In genomic region chr12:50102186-50102585, GRCh38 we compare ENCODE assay signal across 18 cellular contexts. TPM values are rescaled to one million over a fixed set of nuclear protein-coding genes. Genes with fewer than 3 reads are reported as not detected.
A peak's percentile ranks its signal among the peaks of the same experiment; 100 is the strongest.
DNase-seq lines count a peak whose midpoint lies in the region; ATAC-seq, FAIRE-seq and TF ChIP-seq lines count a peak whose summit lies in the region.
"Had no signal": no experiment of that assay in that cellular context is flagged by ENCODE, and none has a peak within 500 bp of the region (broad histone marks: within the 10 kb centered on the region; RNA-seq: fewer than 3 reads in every experiment).

No MANE protein-coding gene starts in this region.

- FAIRE-seq in GM12878 (lab: Jason Lieb, UNC) = no peak
- FAIRE-seq: RCC 7860 had no signal

- SMC1A ChIA-PET in GM12878 (lab: Charles Lee; ENCODE audit: uncharacterized antibody, unreplicated experiment) = interaction anchor here (0.8 to 1.5 kb wide), 4 partner anchors 8 to 15 kb away, joined by 3 to 8 read pairs (median 5); partner anchors contain the start of gene COX14

- peak overlapping the region; percentile 61 for H3K27ac ChIP-seq in Karpas-422 (ENCODE audit: low read length)
- no peak overlapping the region for H3K27ac ChIP-seq in GM12878 (ENCODE audit: control insufficient read depth, insufficient read depth)
- no peak overlapping the region for H3K27ac ChIP-seq in brain microvascular endothelial cell
- H3K27ac ChIP-seq: WERI-Rb-1 had no signal

- DNase-seq in Karpas-422 (no peak), GM12878 (ENCODE audit: low read depth, low spot score) (no peak), left lobe of liver (ENCODE audit: low spot score) (no peak), putamen (ENCODE audit: low spot score) (peak; percentile 81), NCI-H345 (lab: John Stamatoyannopoulos, UW) (no peak), brain microvascular endothelial cell (no peak)
- DNase-seq in activated CD4-positive, CD25-positive, alpha-beta regulatory T cell (lab: John Stamatoyannopoulos, UW) = no peak
- DNase-seq: activated naive CD8-positive, alpha-beta T cell treated with anti-CD3 and anti-CD28 coated beads for 36 hours; NCI-H2081 treated with DMSO at 0.1 percent for 48 hours; NCI-H446 treated with DMSO at 0.1 percent for 48 hours; stimulated activated CD4-positive, alpha-beta T cell treated with anti-CD3 and anti-CD28 coated beads, Interleukin-15, amount 100 ng/mL, for 24 hours had no signal

- peaks cover 8% of the 10 kb centered on the region; the same call in 1 of the 2 replicates for H3K36me3 ChIP-seq in Karpas-422 (ENCODE audit: insufficient read depth, low read length)
- H3K36me3 ChIP-seq in GM12878 (ENCODE audit: control insufficient read depth in 2 of 2, insufficient read depth in 2 of 2, low read length in 1 of 2) = peaks cover 15 to 16% of the 10 kb centered on the region in 2 experiments
- peaks cover 28% of the 10 kb centered on the region for H3K36me3 ChIP-seq in brain microvascular endothelial cell (replicated peaks)

- H3K9me3 ChIP-seq in Karpas-422 (ENCODE audit: low read length) = no peaks in the 10 kb centered on the region
- H3K9me3 ChIP-seq in GM12878 (replicated peaks; ENCODE audit: control insufficient read depth, insufficient read depth, low read length) = no peaks in the 10 kb centered on the region

- CTCF ChIA-PET in GM12878 (lab: Yijun Ruan, JAX) = interaction anchor here (1.1 to 4.5 kb wide), 4 partner anchors 10 to 74 kb away, joined by 3 to 40 read pairs (median 4); partner anchors contain the start of gene COX14

- no peak for TF ChIP-seq RAD21 in GM12878 (IDR thresholded peaks at IDR 0.05; ENCODE audit: insufficient read depth, low read depth, low read length)

- BruUV-seq in GM12878 (replicated peaks; lab: Mats Ljungman, UMichigan) = no TSS peak

- ATAC-seq in GM12878 (no peak), left lobe of liver (peak; percentile 3)
- ATAC-seq: activated T-helper 17 cell treated with anti-CD3 and anti-CD28 coated beads, Interleukin-2, amount 50 U/mL, for 72 hours; right cardiac atrium had no signal

- H3K9ac ChIP-seq in Karpas-422 (ENCODE audit: low read length) (no peak overlapping the region; the same call in 1 of the 2 replicates), GM12878 (ENCODE audit: control insufficient read depth, insufficient read depth, low read length) (no peak overlapping the region)

- RAD21 ChIA-PET in GM12878 (lab: Charles Lee; ENCODE audit: unreplicated experiment) = interaction anchor here (2.1 kb wide), 1 partner anchor 9 kb away, joined by 7 read pairs; the partner anchor contains the start of gene COX14

- no peak for TF ChIP-seq CTCF in GM12878 (IDR thresholded peaks at IDR 0.05 in 2 of 3, conservative IDR thresholded peaks at IDR 0.05 in 1 of 3; ENCODE audit: control insufficient read depth in 2 of 3, extremely low read depth in 1 of 3, insufficient read depth in 1 of 3, low read depth in 3 of 3, low read length in 3 of 3)
- no peak for TF ChIP-seq CTCF in brain microvascular endothelial cell (IDR thresholded peaks at IDR 0.05; ENCODE audit: low read depth, low read length, missing control alignments)

- H3K4me2 ChIP-seq in Karpas-422 (ENCODE audit: low read depth, low read length, poor library complexity, severe bottlenecking) (peak overlapping the region; percentile 36), GM12878 (ENCODE audit: control insufficient read depth, insufficient read depth) (no peak overlapping the region)

- TF ChIP-seq EP300 in GM12878 (IDR thresholded peaks at IDR 0.05; ENCODE audit: borderline replicate concordance in 1 of 2, control insufficient read depth in 1 of 2, low read depth in 2 of 2, low read length in 2 of 2) = no peak

- H2AFZ ChIP-seq in Karpas-422 (ENCODE audit: low read length) (no peak overlapping the region), GM12878 (ENCODE audit: control insufficient read depth, low read depth, low read length) (no peak overlapping the region)

- H3K4me3 ChIP-seq in Karpas-422 (ENCODE audit: low read length) = no peak overlapping the region
- H3K4me3 ChIP-seq in GM12878 = no peak overlapping the region
- no peak overlapping the region for H3K4me3 ChIP-seq in brain microvascular endothelial cell (ENCODE audit: low read depth, low read length)
- H3K4me3 ChIP-seq: lung had no signal

- no peak for TF ChIP-seq POLR2A in GM12878 (IDR thresholded peaks at IDR 0.05; ENCODE audit: low read depth, low read length)

- H4K20me1 ChIP-seq in Karpas-422 (ENCODE audit: insufficient read depth, low read depth, low read length) = no peaks in the 10 kb centered on the region
- no peaks in the 10 kb centered on the region for H4K20me1 ChIP-seq in GM12878 (ENCODE audit: control insufficient read depth, insufficient read depth)

- H3K9me2 ChIP-seq in Karpas-422 (replicated peaks; ENCODE audit: insufficient read depth, low read length) = no peaks in the 10 kb centered on the region

- H3K79me2 ChIP-seq in Karpas-422 (ENCODE audit: low read length) = no peaks in the 10 kb centered on the region
- no peaks in the 10 kb centered on the region for H3K79me2 ChIP-seq in GM12878 (ENCODE audit: control insufficient read depth, insufficient read depth, low read length)

- WGBS in GM12878 (ENCODE audit: insufficient coverage, insufficient replicate concordance, low lambda C conversion rate, missing lambda C conversion rate) = 58% methylated on average over 3 of the region's 3 CpGs

- in situ Hi-C loops in GM12878 (cut with MboI) = no loop called here
- in situ Hi-C loops in brain microvascular endothelial cell (cut with HindIII; ENCODE audit: low pct_ligation_motif_present, low sequenced_read_pairs) = no loop called here

- POLR2A ChIA-PET in GM12878 (lab: Charles Lee) = interaction anchor here (0.6 kb wide), 2 partner anchors 11 to 12 kb away, joined by 3 to 4 read pairs; no protein-coding TSS in a partner anchor

- H3K27me3 ChIP-seq in Karpas-422 (ENCODE audit: low read length) = no peaks in the 10 kb centered on the region
- no peaks in the 10 kb centered on the region for H3K27me3 ChIP-seq in GM12878 (replicated peaks in 1 of 2; ENCODE audit: control insufficient read depth in 2 of 2, insufficient read depth in 2 of 2, low read length in 1 of 2)
- H3K27me3 ChIP-seq in brain microvascular endothelial cell (replicated peaks) = no peaks in the 10 kb centered on the region

- H3K4me1 ChIP-seq in Karpas-422 (ENCODE audit: low read length) (peaks cover 39% of the 10 kb centered on the region), GM12878 (ENCODE audit: control insufficient read depth, insufficient read depth, low read length) (no peaks in the 10 kb centered on the region)

- intact Hi-C loops in GM12878 (cut with micrococcal nuclease; ENCODE audit: unreplicated experiment) = no loop called here

RNA-seq across cellular contexts. Expression of gene GPD1, which starts 1.6 kb away (rescaled TPM):
- 1.0 and 1.1 TPM in 2 replicates for total RNA-seq in Karpas-422 (2014; rRNA removed; shearing (Covaris generic); ENCODE audit: low replicate concordance)
- 0.76 and 1.9 TPM in 2 replicates for total RNA-seq in GM12878 (2013; cell fraction: nucleolus; rRNA removed)
- total RNA-seq in GM12878 (2014; rRNA removed) (0.11 and 0.23 TPM in 2 replicates), GM12878 (2014; rRNA removed; fragmentation: Illumina TruSeq; extraction: Trizol) (0.05 and 0.22 TPM in 2 replicates), GM12878 (2021) (0.19 and 0.26 TPM in 2 replicates), left lobe of liver (129 TPM)
- 0.17 TPM for polyA plus RNA-seq in GM12878 (2011; ENCODE audit: low read depth)
- polyA plus RNA-seq in GM12878 (2011; rRNA removed) (0.23 and 0.61 TPM in 2 replicates), GM12878 (2014; fragmentation: Illumina TruSeq; extraction: Trizol) (0.13 and 0.49 TPM in 2 replicates), GM12878 (2014; fragmentation: Nextera tagmentation; extraction: Ambion mirVana) (under 1 TPM in 1 of 2 experiments, not detected in 1; 0.04 TPM), GM12878 (2014; rRNA removed) (0.27 and 0.63 TPM in 2 replicates), GM12878 (2016; fragmentation: Nextera tagmentation; extraction: Ambion mirVana) (under 1 TPM; 0.30 to 0.48 TPM)
- 0.24 and 0.52 TPM in 2 replicates for polyA plus RNA-seq in GM12878 (2011; cell fraction: cytosol; rRNA removed)
- 1.7 and 2.5 TPM in 2 replicates for polyA plus RNA-seq in GM12878 (2011; cell fraction: nucleus; rRNA removed)
- polyA plus RNA-seq in GM12878 (2012) = 0.29 and 0.30 TPM in 2 replicates
- polyA minus RNA-seq in GM12878 (2011; rRNA and poly(A)+ RNA removed) = 0.37 and 0.62 TPM in 2 replicates
- polyA minus RNA-seq in GM12878 (2011; cell fraction: cytosol; rRNA and poly(A)+ RNA removed) = not detected in 2 replicates
- 0.60 and 1.4 TPM in 2 replicates for polyA minus RNA-seq in GM12878 (2011; cell fraction: nucleus; rRNA and poly(A)+ RNA removed)
- total RNA-seq: dermis blood vessel endothelial cell, endothelial cell of umbilical vein had no signal

RNA-seq across cellular contexts. Expression of gene COX14, which starts 9.8 kb away (rescaled TPM):
- 59.9 and 99.8 TPM in 2 replicates for total RNA-seq in Karpas-422 (2014; rRNA removed; shearing (Covaris generic); ENCODE audit: low replicate concordance)
- 6.5 and 7.3 TPM in 2 replicates for total RNA-seq in GM12878 (2013; cell fraction: nucleolus; rRNA removed)
- 73.1 and 82.0 TPM in 2 replicates for total RNA-seq in GM12878 (2014; rRNA removed)
- total RNA-seq in GM12878 (2014; rRNA removed; fragmentation: Illumina TruSeq; extraction: Trizol) = 44.6 and 45.3 TPM in 2 replicates
- 56.1 and 58.0 TPM in 2 replicates for total RNA-seq in GM12878 (2021)
- polyA plus RNA-seq in GM12878 (2011; ENCODE audit: low read depth) = 77.7 TPM
- polyA plus RNA-seq in GM12878 (2011; rRNA removed) = 97.8 and 140 TPM in 2 replicates
- polyA plus RNA-seq in GM12878 (2011; cell fraction: cytosol; rRNA removed) = 154 and 175 TPM in 2 replicates
- polyA plus RNA-seq in GM12878 (2011; cell fraction: nucleus; rRNA removed) = 44.1 and 56.7 TPM in 2 replicates
- polyA plus RNA-seq in GM12878 (2012) = 61.5 and 76.0 TPM in 2 replicates
- 37.6 and 51.7 TPM in 2 replicates for polyA plus RNA-seq in GM12878 (2014; fragmentation: Illumina TruSeq; extraction: Trizol)
- polyA plus RNA-seq in GM12878 (2014; fragmentation: Nextera tagmentation; extraction: Ambion mirVana) = 100 to 1,000 TPM; 323 to 361 TPM
- 99.8 and 109 TPM in 2 replicates for polyA plus RNA-seq in GM12878 (2014; rRNA removed)
- polyA plus RNA-seq in GM12878 (2016; fragmentation: Nextera tagmentation; extraction: Ambion mirVana) = 100 to 1,000 TPM; 181 to 187 TPM
- polyA minus RNA-seq in GM12878 (2011; rRNA and poly(A)+ RNA removed) = 34.3 and 45.1 TPM in 2 replicates
- 9.5 and 17.9 TPM in 2 replicates for polyA minus RNA-seq in GM12878 (2011; cell fraction: cytosol; rRNA and poly(A)+ RNA removed)
- polyA minus RNA-seq in GM12878 (2011; cell fraction: nucleus; rRNA and poly(A)+ RNA removed) = 9.9 and 23.6 TPM in 2 replicates
- 57.0 TPM for total RNA-seq in left lobe of liver

RNA-seq across cellular contexts. Expression of gene SMARCD1, which starts 17.0 kb away (rescaled TPM):
- 124 and 168 TPM in 2 replicates for total RNA-seq in Karpas-422 (2014; rRNA removed; shearing (Covaris generic); ENCODE audit: low replicate concordance)
- total RNA-seq in GM12878 (2013; cell fraction: nucleolus; rRNA removed) = 61.2 and 62.7 TPM in 2 replicates
- total RNA-seq in GM12878 (2014; rRNA removed) (83.2 and 90.4 TPM in 2 replicates), GM12878 (2014; rRNA removed; fragmentation: Illumina TruSeq; extraction: Trizol) (46.6 and 51.7 TPM in 2 replicates), GM12878 (2021) (78.7 and 90.1 TPM in 2 replicates), left lobe of liver (18.6 TPM)
- 36.1 TPM for polyA plus RNA-seq in GM12878 (2011; ENCODE audit: low read depth)
- polyA plus RNA-seq in GM12878 (2011; rRNA removed) (38.7 and 67.2 TPM in 2 replicates), GM12878 (2014; fragmentation: Illumina TruSeq; extraction: Trizol) (92.4 and 96.2 TPM in 2 replicates), GM12878 (2014; fragmentation: Nextera tagmentation; extraction: Ambion mirVana) (1 to 10 TPM; 1.4 to 2.9 TPM), GM12878 (2014; rRNA removed) (66.1 and 97.4 TPM in 2 replicates), GM12878 (2016; fragmentation: Nextera tagmentation; extraction: Ambion mirVana) (10 to 100 TPM; 12.6 to 13.4 TPM)
- polyA plus RNA-seq in GM12878 (2011; cell fraction: cytosol; rRNA removed) = 62.2 and 64.3 TPM in 2 replicates
- polyA plus RNA-seq in GM12878 (2011; cell fraction: nucleus; rRNA removed) = 90.5 and 98.2 TPM in 2 replicates
- polyA plus RNA-seq in GM12878 (2012) = 38.5 and 44.3 TPM in 2 replicates
- 62.7 and 66.1 TPM in 2 replicates for polyA minus RNA-seq in GM12878 (2011; rRNA and poly(A)+ RNA removed)
- polyA minus RNA-seq in GM12878 (2011; cell fraction: cytosol; rRNA and poly(A)+ RNA removed) = 36.5 and 40.9 TPM in 2 replicates
- 26.4 and 43.6 TPM in 2 replicates for polyA minus RNA-seq in GM12878 (2011; cell fraction: nucleus; rRNA and poly(A)+ RNA removed)

RNA-seq across cellular contexts. Expression of gene ASIC1, which starts 44.8 kb away (rescaled TPM):
- 17.9 and 26.7 TPM in 2 replicates for total RNA-seq in Karpas-422 (2014; rRNA removed; shearing (Covaris generic); ENCODE audit: low replicate concordance)
- 0.27 and 2.0 TPM in 2 replicates for total RNA-seq in GM12878 (2013; cell fraction: nucleolus; rRNA removed)
- 0.05 and 0.28 TPM in 2 replicates for total RNA-seq in GM12878 (2014; rRNA removed)
- not detected in 2 replicates for total RNA-seq in GM12878 (2014; rRNA removed; fragmentation: Illumina TruSeq; extraction: Trizol)
- total RNA-seq in GM12878 (2021) = 0.13 and 0.26 TPM in 2 replicates
- 0.22 TPM for polyA plus RNA-seq in GM12878 (2011; ENCODE audit: low read depth)
- 0.14 and 0.27 TPM in 2 replicates for polyA plus RNA-seq in GM12878 (2011; rRNA removed)
- polyA plus RNA-seq in GM12878 (2011; cell fraction: cytosol; rRNA removed) = 0.18 and 0.22 TPM in 2 replicates
- polyA plus RNA-seq in GM12878 (2011; cell fraction: nucleus; rRNA removed) = 0.50 and 1.1 TPM in 2 replicates
- polyA plus RNA-seq in GM12878 (2012) = 0.42 and 0.83 TPM in 2 replicates
- 0.08 and 0.09 TPM in 2 replicates for polyA plus RNA-seq in GM12878 (2014; fragmentation: Illumina TruSeq; extraction: Trizol)
- under 1 TPM in 1 of 2 experiments, not detected in 1; 0.02 TPM for polyA plus RNA-seq in GM12878 (2014; fragmentation: Nextera tagmentation; extraction: Ambion mirVana)
- polyA plus RNA-seq in GM12878 (2014; rRNA removed) = 0.01 and 0.15 TPM in 2 replicates
- polyA plus RNA-seq in GM12878 (2016; fragmentation: Nextera tagmentation; extraction: Ambion mirVana) = not detected
- polyA minus RNA-seq in GM12878 (2011; rRNA and poly(A)+ RNA removed) = 0.05 and 0.22 TPM in 2 replicates
- polyA minus RNA-seq in GM12878 (2011; cell fraction: cytosol; rRNA and poly(A)+ RNA removed) = 0.42 TPM in 1 of 2 replicates, not detected in the other
- 0.36 TPM in 1 of 2 replicates, not detected in the other for polyA minus RNA-seq in GM12878 (2011; cell fraction: nucleus; rRNA and poly(A)+ RNA removed)
- 0.28 TPM for total RNA-seq in left lobe of liver

Comparison
In these comparisons a context has a peak if more than half of its experiments do, and no peak if none do; other contexts are left out.
1. RNA of gene GPD1, which starts 1.6 kb away (total RNA-seq): 129 TPM in left lobe of liver (single experiment); 1.0 to 1.1 TPM in Karpas-422 and 0.05 to 1.9 TPM in GM12878; every median in the first group is over 10 times any median in the second.